8 cellular contexts compared by ENCODE assay signal in the genomic region with DNA sequence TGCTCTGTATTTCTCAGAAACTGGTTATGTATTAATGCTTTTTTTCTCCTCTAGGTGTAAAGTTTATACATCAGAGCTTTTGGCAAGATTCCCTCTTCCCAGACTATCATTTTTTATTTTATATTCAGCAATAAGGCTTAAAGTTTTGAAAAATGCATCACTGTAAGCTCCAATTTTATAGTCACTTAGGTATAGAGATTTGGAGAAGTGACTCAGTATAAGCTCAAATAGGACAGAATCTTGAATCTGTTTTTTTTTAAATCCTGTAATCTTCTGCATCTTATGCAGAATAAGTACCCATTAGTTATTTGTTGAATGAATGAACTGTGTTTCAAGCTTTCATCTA. TPM values are rescaled to one million over a fixed set of nuclear protein-coding genes. Genes with fewer than 3 reads are reported as not detected.
A peak's percentile ranks its signal among the peaks of the same experiment; 100 is the strongest.
DNase-seq lines count a peak whose midpoint lies in the region; ATAC-seq and TF ChIP-seq lines count a peak whose summit lies in the region.

No MANE protein-coding gene starts in this region.

- H3K36me3 ChIP-seq in esophagus muscularis mucosa (no peaks in the 10 kb centered on the region), psoas muscle (ENCODE audit: insufficient read depth in 1 of 2, low read depth in 1 of 2) (peaks cover 0 to 2% of the 10 kb centered on the region in 2 donors)

- H3K9me3 ChIP-seq in esophagus muscularis mucosa = no peaks in the 10 kb centered on the region
- no peaks in the 10 kb centered on the region for H3K9me3 ChIP-seq in psoas muscle

- POLR2A ChIA-PET in RWPE1 (lab: Yijun Ruan, JAX; ENCODE audit: low non-redundant PET) = no interaction called here

- H3K4me1 ChIP-seq in esophagus muscularis mucosa (peaks cover 15 to 51% (median 33%) of the 10 kb centered on the region in 4 donors), psoas muscle (peaks cover 13% of the 10 kb centered on the region)

- intact Hi-C loops in esophagus muscularis mucosa (cut with DNase I) = no loop called here
- intact Hi-C loops in psoas muscle (cut with DNase I) = loop anchor here (5.0 kb wide), 3 partner anchors 66 to 181 kb away; a partner anchor contains a TSS

- no peak for ATAC-seq in psoas muscle
- ATAC-seq in HG03097 (IDR thresholded peaks at IDR 0.05; ENCODE audit: low FRiP score, unreplicated experiment) = no peak

- peak overlapping the region; percentile 100 for H3K4me3 ChIP-seq in GM08714 (ENCODE audit: low read length)
- peak overlapping the region; percentile 87 to 91 (median 90) for H3K4me3 ChIP-seq in esophagus muscularis mucosa
- peak overlapping the region; percentile 89 for H3K4me3 ChIP-seq in psoas muscle

- CTCF ChIA-PET in RWPE1 (lab: Yijun Ruan, JAX) = interaction anchor here (0.6 to 3.0 kb wide), 6 partner anchors 11 to 361 kb away, joined by 3 to 13 read pairs (median 4); a partner anchor contains a TSS

- no peak for TF ChIP-seq EP300 in esophagus muscularis mucosa (IDR thresholded peaks at IDR 0.05)

- no peak overlapping the region for H3K27ac ChIP-seq in RWPE1
- H3K27ac ChIP-seq in esophagus muscularis mucosa (replicated peaks in 1 of 4) = peak overlapping the region; percentile 92 to 99 (median 96)
- peak overlapping the region; percentile 91 for H3K27ac ChIP-seq in psoas muscle

- TF ChIP-seq POLR2A in esophagus muscularis mucosa (IDR thresholded peaks at IDR 0.05; ENCODE audit: low read depth) = no peak
- no peak for TF ChIP-seq POLR2A in erythroblast (IDR thresholded peaks at IDR 0.05; ENCODE audit: low read length)

- H3K27me3 ChIP-seq in esophagus muscularis mucosa (no peaks in the 10 kb centered on the region), psoas muscle (ENCODE audit: insufficient read depth in 3 of 3, low read length in 2 of 3) (no peaks in the 10 kb centered on the region)

- no peak for DNase-seq in RWPE1 (ENCODE audit: low spot score)
- no peak for DNase-seq in esophagus muscularis mucosa (ENCODE audit: extremely low spot score)
- no peak for DNase-seq in psoas muscle
- no peak for DNase-seq in AG08395 (ENCODE audit: low spot score)
- DNase-seq in NCI-H2029 treated with DMSO at 0.1 percent for 48 hours (lab: John Stamatoyannopoulos, UW) = no peak
- DNase-seq in erythroblast (lab: John Stamatoyannopoulos, UW) = no peak

- TF ChIP-seq CTCF in RWPE1 (conservative IDR thresholded peaks at IDR 0.05; ENCODE audit: low read depth) (peak; percentile 45; the same call in 1 of the 2 replicates), esophagus muscularis mucosa (IDR thresholded peaks at IDR 0.05) (no peak), psoas muscle (IDR thresholded peaks at IDR 0.05) (no peak)

RNA-seq across cellular contexts. Expression of a gene that starts 1.0 kb away (rescaled TPM):
- total RNA-seq in esophagus muscularis mucosa = 10 to 100 TPM; 15.4 to 29.0 (median 19.9) TPM
- total RNA-seq in psoas muscle = 10 to 100 TPM in 3 of 4 donors, 1 to 10 TPM in 1; 8.2 to 22.5 (median 13.2) TPM
- polyA plus RNA-seq in psoas muscle = 1 to 10 TPM; 3.1 to 7.4 (median 5.6) TPM

RNA-seq across cellular contexts. Expression of a gene that starts 42.4 kb away (rescaled TPM):
- total RNA-seq in esophagus muscularis mucosa (1 to 10 TPM; 1.7 to 3.1 (median 2.3) TPM), psoas muscle (10 to 100 TPM in 1 of 4 donors, 1 to 10 TPM in 3; 4.4 to 80.5 (median 7.5) TPM)
- polyA plus RNA-seq in psoas muscle = 1 to 10 TPM; 4.2 to 6.2 (median 5.5) TPM
